Comparison of ENCODE assay signal across 8 cellular contexts in genomic region chrX:109856974-109857373, GRCh38.
DNase-seq lines count a peak whose midpoint lies in the region; ATAC-seq and TF ChIP-seq lines count a peak whose summit lies in the region.

No MANE protein-coding gene starts in this region.

- 3 to 6% methylated on average over 3 to 5 of the region's 5 CpGs for WGBS in gastroesophageal sphincter (ENCODE audit: low coverage in 1 of 2), 2 donors

- H3K4me3 ChIP-seq in gastroesophageal sphincter = no peak overlapping the region
- no peak overlapping the region for H3K4me3 ChIP-seq in tibial artery

- CTCF ChIA-PET in RWPE1 (lab: Yijun Ruan, JAX) = interaction anchor here (0.6 to 1.4 kb wide), 22 partner anchors 8 to 552 kb away, joined by 3 to 15 read pairs (median 4); no protein-coding TSS in a partner anchor

- no peaks in the 10 kb centered on the region for H3K36me3 ChIP-seq in gastroesophageal sphincter
- H3K36me3 ChIP-seq in tibial artery = no peaks in the 10 kb centered on the region

- intact Hi-C loops in tibial artery (cut with DNase I; ENCODE audit: low total_unique reads) = loop anchor here (10.0 kb wide), 1 partner anchor 142 kb away; no protein-coding TSS in a partner anchor

- DNase-seq in AG08396 (ENCODE audit: low spot score) (peak; percentile 27), GM10266 (ENCODE audit: extremely low spot score) (no peak), RWPE1 (ENCODE audit: low spot score) (peak; percentile 21), tibial artery (no peak)
- no peak for DNase-seq in effector CD4-positive, alpha-beta T cell

- H3K4me1 ChIP-seq in gastroesophageal sphincter (no peaks in the 10 kb centered on the region), tibial artery (no peaks in the 10 kb centered on the region)

- TF ChIP-seq CTCF in GM10266 (IDR thresholded peaks at IDR 0.05; ENCODE audit: control insufficient read depth, insufficient read depth, low read depth, missing control alignments) = peak; percentile 48
- peak; percentile 75 for TF ChIP-seq CTCF in RWPE1 (conservative IDR thresholded peaks at IDR 0.05; ENCODE audit: low read depth)
- TF ChIP-seq CTCF in gastroesophageal sphincter (IDR thresholded peaks at IDR 0.05) = peak; percentile 46 to 81 (median 66)
- peak; percentile 61 to 63 for TF ChIP-seq CTCF in tibial artery (IDR thresholded peaks at IDR 0.05)

- H3K9me3 ChIP-seq in gastroesophageal sphincter = no peaks in the 10 kb centered on the region
- peaks cover 0 to 3% (median 3%) of the 10 kb centered on the region in 3 donors for H3K9me3 ChIP-seq in tibial artery

- no peak for ATAC-seq in gastroesophageal sphincter
- ATAC-seq in HG03025 (IDR thresholded peaks at IDR 0.05; ENCODE audit: low FRiP score, unreplicated experiment) = no peak
- ATAC-seq in GM19452 (IDR thresholded peaks at IDR 0.05; ENCODE audit: unreplicated experiment) = no peak

- no peak overlapping the region for H3K27ac ChIP-seq in RWPE1
- no peak overlapping the region for H3K27ac ChIP-seq in gastroesophageal sphincter
- H3K27ac ChIP-seq in tibial artery = no peak overlapping the region

- H3K27me3 ChIP-seq in gastroesophageal sphincter (no peaks in the 10 kb centered on the region), tibial artery (no peaks in the 10 kb centered on the region)

- TF ChIP-seq EP300 in gastroesophageal sphincter (IDR thresholded peaks at IDR 0.05) = no peak

- POLR2A ChIA-PET in RWPE1 (lab: Yijun Ruan, JAX; ENCODE audit: low non-redundant PET) = no interaction called here

- no peak for TF ChIP-seq POLR2A in gastroesophageal sphincter (IDR thresholded peaks at IDR 0.05)

Comparison
In these comparisons a context has a peak if more than half of its experiments do, and no peak if none do; other contexts are left out.
1. DNase-seq: peak in AG08396 (single experiment) and RWPE1 (single experiment); none in GM10266 (single experiment), tibial artery (0 of 2) and effector CD4-positive, alpha-beta T cell (single experiment).
2. Peak in every context shown above with its lines, with median percentiles within 50 percentile points of each other: CTCF ChIP-seq.